19 cellular contexts compared by ENCODE assay signal in genomic region chr11:19844806-19845205, GRCh38.
DNase-seq lines count a peak whose midpoint lies in the region; ATAC-seq and TF ChIP-seq lines count a peak whose summit lies in the region.
"Had no signal": no experiment of that assay in that cellular context is flagged by ENCODE, and none has a peak within 500 bp of the region (broad histone marks: within the 10 kb centered on the region; RNA-seq: fewer than 3 reads in every experiment).

No MANE protein-coding gene starts in this region.

- no peaks in the 10 kb centered on the region for H3K27me3 ChIP-seq in breast epithelium
- no peaks in the 10 kb centered on the region for H3K27me3 ChIP-seq in dorsolateral prefrontal cortex
- no peaks in the 10 kb centered on the region for H3K27me3 ChIP-seq in right lobe of liver
- H3K27me3 ChIP-seq: BLaER1 treated with 17β-estradiol and CSF1 and Interleukin-3, amounts not matched to agents 10 nM and 100 nM had no signal

- no peaks in the 10 kb centered on the region for H3K9me3 Mint-ChIP-seq in MCF 10A (ENCODE audit: unreplicated experiment)

- H3K27me3 Mint-ChIP-seq in MCF 10A (ENCODE audit: insufficient read depth, unreplicated experiment): no peaks in the 10 kb centered on the region

- TF ChIP-seq CTCF in MCF 10A (IDR thresholded peaks at IDR 0.05; ENCODE audit: unreplicated experiment): no peak
- no peak for TF ChIP-seq CTCF in breast epithelium (IDR thresholded peaks at IDR 0.05)
- TF ChIP-seq CTCF in dorsolateral prefrontal cortex (IDR thresholded peaks at IDR 0.05 in 54 of 56, conservative IDR thresholded peaks at IDR 0.05 in 2 of 56; ENCODE audit: low read depth in 1 of 56, partially characterized antibody in 56 of 56): peak in 6 of 56 donors; percentile 9 to 49 (median 12)
- TF ChIP-seq CTCF in right lobe of liver (IDR thresholded peaks at IDR 0.05): no peak

- H3K4me1 Mint-ChIP-seq in MCF 10A (ENCODE audit: insufficient read depth, unreplicated experiment): no peaks in the 10 kb centered on the region

- no peak for ATAC-seq in HG03039 (IDR thresholded peaks at IDR 0.05; ENCODE audit: unreplicated experiment)
- no peak for ATAC-seq in right lobe of liver
- ATAC-seq: K562 had no signal

- no peaks in the 10 kb centered on the region for H3K36me3 ChIP-seq in breast epithelium
- no peaks in the 10 kb centered on the region for H3K36me3 ChIP-seq in right lobe of liver
- H3K36me3 ChIP-seq: BLaER1 treated with 17β-estradiol and CSF1 and Interleukin-3, amounts not matched to agents 10 nM and 100 nM; HAP-1 had no signal

- H3K4me3 Mint-ChIP-seq in MCF 10A (ENCODE audit: unreplicated experiment): no peak overlapping the region

- DNase-seq in MCF 10A (ENCODE audit: unreplicated experiment) (no peak), breast epithelium (ENCODE audit: low spot score in 2 of 2) (no peak), dorsolateral prefrontal cortex (no peak), midbrain (lab: John Stamatoyannopoulos, UW) (peak; percentile 74), OCI-M1 (lab: John Stamatoyannopoulos, UW) (no peak), HPDE6-E6E7 (ENCODE audit: extremely low spot score) (no peak), right lobe of liver (no peak)
- DNase-seq: EL; NCI-H1048; NCI-H146; NCI-H2081 treated with DMSO at 0.1 percent for 48 hours; NCI-H524 treated with DMSO at 0.1 percent for 48 hours; NK-92 treated with Interleukin-12 subunit alpha and Interleukin-12 subunit beta, amount 100 ng/mL, for 24 hours; SK-N-SH had no signal

- H3K27ac ChIP-seq in breast epithelium (no peak overlapping the region), dorsolateral prefrontal cortex (peak overlapping the region in 32 of 59 donors; percentile 0 to 73 (median 39)), right lobe of liver (no peak overlapping the region)
- H3K27ac ChIP-seq: 22Rv1; BLaER1 treated with 17β-estradiol and CSF1 and Interleukin-3, amounts not matched to agents 10 nM and 100 nM had no signal

- H3K9me3 ChIP-seq in breast epithelium: no peaks in the 10 kb centered on the region
- H3K9me3 ChIP-seq in right lobe of liver: no peaks in the 10 kb centered on the region
- H3K9me3 ChIP-seq: BLaER1 treated with 17β-estradiol and CSF1 and Interleukin-3, amounts not matched to agents 10 nM and 100 nM; HAP-1; SK-N-SH had no signal

- WGBS in right lobe of liver (ENCODE audit: insufficient coverage, low coverage, low lambda C conversion rate, missing lambda C conversion rate): 92% methylated on average over 2 of the region's 2 CpGs

- POLR2A ChIA-PET in MCF 10A (lab: Yijun Ruan, JAX): no interaction called here

- intact Hi-C loops in MCF 10A (cut with micrococcal nuclease) (no loop called here), breast epithelium (cut with DNase I; ENCODE audit: low total_unique reads) (no loop called here), dorsolateral prefrontal cortex (cut with DNase I) (loop anchor here in 1 of 2 donors (2.0 kb wide), 1 partner anchor 60 kb away; no protein-coding TSS in a partner anchor), right lobe of liver (cut with DNase I) (no loop called here)

- H3K27ac Mint-ChIP-seq in MCF 10A (ENCODE audit: low read depth, unreplicated experiment): no peak overlapping the region

- TSS peak; percentile 18 for BruUV-seq in MCF 10A (replicated peaks; lab: Mats Ljungman, UMichigan)

- CTCF ChIA-PET in MCF 10A (lab: Yijun Ruan, JAX): interaction anchor here (1.0 kb wide), 1 partner anchor 18 kb away, joined by 3 read pairs; no protein-coding TSS in a partner anchor

- H3K36me3 Mint-ChIP-seq in MCF 10A (ENCODE audit: insufficient read depth, unreplicated experiment): peaks cover 10% of the 10 kb centered on the region

- no peak for TF ChIP-seq POLR2A in breast epithelium (IDR thresholded peaks at IDR 0.05)
- TF ChIP-seq POLR2A in right lobe of liver (IDR thresholded peaks at IDR 0.05): no peak

- H3K4me3 ChIP-seq in breast epithelium (no peak overlapping the region), dorsolateral prefrontal cortex (peak overlapping the region in 1 of 59 donors; percentile 26), right lobe of liver (no peak overlapping the region)
- H3K4me3 ChIP-seq: BLaER1 treated with 17β-estradiol and CSF1 and Interleukin-3, amounts not matched to agents 10 nM and 100 nM; HAP-1; K562 had no signal

- H3K4me1 ChIP-seq in breast epithelium (no peaks in the 10 kb centered on the region), right lobe of liver (peaks cover 0 to 10% (median 4%) of the 10 kb centered on the region in 4 donors)
- H3K4me1 ChIP-seq: BLaER1 treated with 17β-estradiol and CSF1 and Interleukin-3, amounts not matched to agents 10 nM and 100 nM; HAP-1 had no signal

Comparison
In these comparisons a context has a peak if more than half of its experiments do, and no peak if none do; other contexts are left out.
1. H3K27ac ChIP-seq: peak in dorsolateral prefrontal cortex (32 of 59); none in breast epithelium (0 of 2) and right lobe of liver (0 of 3).